Comparison of ENCODE assay signal across 8 cellular contexts in genomic region chr4:22514431-22514830, GRCh38. TPM values are rescaled to one million over a fixed set of nuclear protein-coding genes. Genes with fewer than 3 reads are reported as not detected.
DNase-seq lines count a peak whose midpoint lies in the region; ATAC-seq and TF ChIP-seq lines count a peak whose summit lies in the region.

No MANE protein-coding gene starts in this region.

- no peaks in the 10 kb centered on the region for H3K36me3 ChIP-seq in HEK293 (ENCODE audit: control insufficient read depth in 2 of 2, insufficient read depth in 1 of 2, low read length in 2 of 2)

- DNase-seq in glutamatergic neuron, result no peak
- DNase-seq in skeletal muscle cell (ENCODE audit: low read depth), result no peak
- DNase-seq in OCI-M2 (lab: John Stamatoyannopoulos, UW; ENCODE audit: unreplicated experiment), result no peak
- no peak for DNase-seq in HuH-7 (ENCODE audit: low spot score)

- peaks cover 15% of the 10 kb centered on the region for H3K9me3 Mint-ChIP-seq in glutamatergic neuron (ENCODE audit: unreplicated experiment)

- peak overlapping the region; percentile 63 for H3K4me3 ChIP-seq in HEK293 (ENCODE audit: low read depth, low read length)
- peak overlapping the region; percentile 76 for H3K4me3 ChIP-seq in WI38 (ENCODE audit: low read depth, low read length)
- peak overlapping the region; percentile 70 for H3K4me3 ChIP-seq in skeletal muscle cell (ENCODE audit: low read depth, low read length)

- peak overlapping the region; percentile 82 for H3K27ac Mint-ChIP-seq in glutamatergic neuron (ENCODE audit: unreplicated experiment)

- H3K4me1 Mint-ChIP-seq in glutamatergic neuron (ENCODE audit: low read depth, unreplicated experiment), result peaks cover 14% of the 10 kb centered on the region

- TF ChIP-seq CTCF in HEK293 (tag by site-specific recombination; IDR thresholded peaks at IDR 0.05) (no peak), WI38 (IDR thresholded peaks at IDR 0.05; ENCODE audit: low read depth, low read length) (no peak), glutamatergic neuron (IDR thresholded peaks at IDR 0.05; ENCODE audit: partially characterized antibody, unreplicated experiment) (no peak)

- peak overlapping the region; percentile 99 for H3K4me3 Mint-ChIP-seq in glutamatergic neuron (ENCODE audit: unreplicated experiment)

- CTCF ChIA-PET in HEK293 (lab: Yijun Ruan, JAX), result interaction anchor here (1.1 kb wide), 1 partner anchor 17 kb away, joined by 3 read pairs; no protein-coding TSS in a partner anchor

- 0 out of 2 replicates have a peak, but pooled peaks cover 3% of the 10 kb centered on the region for H3K4me1 ChIP-seq in HEK293 (ENCODE audit: control insufficient read depth, insufficient read depth, low read length)

- ATAC-seq in HG02938 (IDR thresholded peaks at IDR 0.05; ENCODE audit: unreplicated experiment) (no peak), HG02610 (IDR thresholded peaks at IDR 0.05; ENCODE audit: unreplicated experiment) (no peak)

- H3K27me3 Mint-ChIP-seq in glutamatergic neuron (ENCODE audit: unreplicated experiment), result peaks cover 10% of the 10 kb centered on the region

- no peak overlapping the region for H3K27ac ChIP-seq in HEK293 (ENCODE audit: extremely low read depth, low read depth, low read length)

- POLR2A ChIA-PET in HEK293 (lab: Yijun Ruan, JAX), result interaction anchor here (0.8 to 1.5 kb wide), 4 partner anchors 14 to 39 kb away, joined by 3 to 7 read pairs (median 4); no protein-coding TSS in a partner anchor

- no peaks in the 10 kb centered on the region for H3K9me3 ChIP-seq in HEK293 (ENCODE audit: control insufficient read depth, insufficient read depth, low read depth, low read length)

- no peaks in the 10 kb centered on the region for H3K36me3 Mint-ChIP-seq in glutamatergic neuron (ENCODE audit: unreplicated experiment)

TF ChIP-seq in HEK293, 187 proteins besides CTCF, POLR2A, EP300 and RAD21:
- TF ChIP-seq ZBTB21 (tag by site-specific recombination; IDR thresholded peaks at IDR 0.05), result no peak
- no peak for TF ChIP-seq ZNF473 (tag by site-specific recombination; IDR thresholded peaks at IDR 0.05)
- TF ChIP-seq ZNF211 (tag by site-specific recombination; IDR thresholded peaks at IDR 0.05; ENCODE audit: low read depth), result no peak
- no peak for TF ChIP-seq ZNF169 (tag by site-specific recombination; IDR thresholded peaks at IDR 0.05)
- TF ChIP-seq GFI1B (tag by site-specific recombination; IDR thresholded peaks at IDR 0.05), result no peak
- TF ChIP-seq ZNF138 (tag by site-specific recombination; IDR thresholded peaks at IDR 0.05; ENCODE audit: borderline replicate concordance), result no peak
- TF ChIP-seq ZNF202 (tag by site-specific recombination; IDR thresholded peaks at IDR 0.05; ENCODE audit: borderline replicate concordance), result no peak
- TF ChIP-seq ZNF221 (tag by site-specific recombination; IDR thresholded peaks at IDR 0.05; ENCODE audit: borderline replicate concordance), result no peak

RNA-seq across cellular contexts. Expression of gene ADGRA3, which starts 1.4 kb away (rescaled TPM):
- total RNA-seq in glutamatergic neuron (ENCODE audit: unreplicated experiment), result 76.2 TPM
